1 cellular context compared by ENCODE assay signal in the genomic region with DNA sequence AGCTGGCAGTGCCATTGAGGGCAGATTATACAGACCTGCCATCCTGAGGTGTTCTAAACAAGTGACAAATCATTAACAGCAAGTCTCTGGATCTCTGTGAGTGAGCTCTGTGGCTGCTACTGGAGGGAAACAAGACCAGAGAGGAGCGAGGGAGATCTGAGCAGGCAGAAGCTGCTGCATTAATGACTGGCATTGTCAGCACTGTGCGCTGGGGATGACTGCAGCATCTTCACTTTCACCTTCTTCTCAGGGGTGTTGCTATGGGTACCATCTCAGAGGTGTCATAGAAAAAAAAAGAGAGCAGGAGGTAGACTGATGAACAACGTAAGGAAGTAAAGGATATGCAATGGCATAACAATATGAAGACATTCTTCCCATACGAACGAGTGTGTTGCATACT.
TF ChIP-seq lines count a peak whose summit lies in the region.

No MANE protein-coding gene starts in this region.

TF ChIP-seq in HepG2, 621 proteins besides CTCF, POLR2A, EP300 and RAD21 (continued from another document):
- TF ChIP-seq, protein P1, sequence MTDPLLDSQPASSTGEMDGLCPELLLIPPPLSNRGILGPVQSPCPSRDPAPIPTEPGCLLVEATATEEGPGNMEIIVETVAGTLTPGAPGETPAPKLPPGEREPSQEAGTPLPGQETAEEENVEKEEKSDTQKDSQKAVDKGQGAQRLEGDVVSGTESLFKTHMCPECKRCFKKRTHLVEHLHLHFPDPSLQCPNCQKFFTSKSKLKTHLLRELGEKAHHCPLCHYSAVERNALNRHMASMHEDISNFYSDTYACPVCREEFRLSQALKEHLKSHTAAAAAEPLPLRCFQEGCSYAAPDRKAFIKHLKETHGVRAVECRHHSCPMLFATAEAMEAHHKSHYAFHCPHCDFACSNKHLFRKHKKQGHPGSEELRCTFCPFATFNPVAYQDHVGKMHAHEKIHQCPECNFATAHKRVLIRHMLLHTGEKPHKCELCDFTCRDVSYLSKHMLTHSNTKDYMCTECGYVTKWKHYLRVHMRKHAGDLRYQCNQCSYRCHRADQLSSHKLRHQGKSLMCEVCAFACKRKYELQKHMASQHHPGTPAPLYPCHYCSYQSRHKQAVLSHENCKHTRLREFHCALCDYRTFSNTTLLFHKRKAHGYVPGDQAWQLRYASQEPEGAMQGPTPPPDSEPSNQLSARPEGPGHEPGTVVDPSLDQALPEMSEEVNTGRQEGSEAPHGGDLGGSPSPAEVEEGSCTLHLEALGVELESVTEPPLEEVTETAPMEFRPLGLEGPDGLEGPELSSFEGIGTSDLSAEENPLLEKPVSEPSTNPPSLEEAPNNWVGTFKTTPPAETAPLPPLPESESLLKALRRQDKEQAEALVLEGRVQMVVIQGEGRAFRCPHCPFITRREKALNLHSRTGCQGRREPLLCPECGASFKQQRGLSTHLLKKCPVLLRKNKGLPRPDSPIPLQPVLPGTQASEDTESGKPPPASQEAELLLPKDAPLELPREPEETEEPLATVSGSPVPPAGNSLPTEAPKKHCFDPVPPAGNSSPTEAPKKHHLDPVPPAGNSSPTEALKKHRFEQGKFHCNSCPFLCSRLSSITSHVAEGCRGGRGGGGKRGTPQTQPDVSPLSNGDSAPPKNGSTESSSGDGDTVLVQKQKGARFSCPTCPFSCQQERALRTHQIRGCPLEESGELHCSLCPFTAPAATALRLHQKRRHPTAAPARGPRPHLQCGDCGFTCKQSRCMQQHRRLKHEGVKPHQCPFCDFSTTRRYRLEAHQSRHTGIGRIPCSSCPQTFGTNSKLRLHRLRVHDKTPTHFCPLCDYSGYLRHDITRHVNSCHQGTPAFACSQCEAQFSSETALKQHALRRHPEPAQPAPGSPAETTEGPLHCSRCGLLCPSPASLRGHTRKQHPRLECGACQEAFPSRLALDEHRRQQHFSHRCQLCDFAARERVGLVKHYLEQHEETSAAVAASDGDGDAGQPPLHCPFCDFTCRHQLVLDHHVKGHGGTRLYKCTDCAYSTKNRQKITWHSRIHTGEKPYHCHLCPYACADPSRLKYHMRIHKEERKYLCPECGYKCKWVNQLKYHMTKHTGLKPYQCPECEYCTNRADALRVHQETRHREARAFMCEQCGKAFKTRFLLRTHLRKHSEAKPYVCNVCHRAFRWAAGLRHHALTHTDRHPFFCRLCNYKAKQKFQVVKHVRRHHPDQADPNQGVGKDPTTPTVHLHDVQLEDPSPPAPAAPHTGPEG (CRISPR knock-in tag; IDR thresholded peaks at IDR 0.05), result no peak
- TF ChIP-seq HNRNPL (IDR thresholded peaks at IDR 0.05; ENCODE audit: low read depth, low read length) (no peak), ATAD3A (CRISPR knock-in tag; IDR thresholded peaks at IDR 0.05) (no peak)
- TF ChIP-seq, protein P2, sequence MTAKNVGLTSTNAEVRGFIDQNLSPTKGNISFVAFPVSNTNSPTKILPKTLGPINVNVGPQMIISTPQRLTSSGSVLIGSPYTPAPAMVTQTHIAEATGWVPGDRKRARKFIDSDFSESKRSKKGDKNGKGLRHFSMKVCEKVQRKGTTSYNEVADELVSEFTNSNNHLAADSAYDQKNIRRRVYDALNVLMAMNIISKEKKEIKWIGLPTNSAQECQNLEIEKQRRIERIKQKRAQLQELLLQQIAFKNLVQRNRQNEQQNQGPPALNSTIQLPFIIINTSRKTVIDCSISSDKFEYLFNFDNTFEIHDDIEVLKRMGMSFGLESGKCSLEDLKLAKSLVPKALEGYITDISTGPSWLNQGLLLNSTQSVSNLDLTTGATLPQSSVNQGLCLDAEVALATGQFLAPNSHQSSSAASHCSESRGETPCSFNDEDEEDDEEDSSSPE (CRISPR knock-in tag; IDR thresholded peaks at IDR 0.05), result no peak
